In the genomic region with DNA sequence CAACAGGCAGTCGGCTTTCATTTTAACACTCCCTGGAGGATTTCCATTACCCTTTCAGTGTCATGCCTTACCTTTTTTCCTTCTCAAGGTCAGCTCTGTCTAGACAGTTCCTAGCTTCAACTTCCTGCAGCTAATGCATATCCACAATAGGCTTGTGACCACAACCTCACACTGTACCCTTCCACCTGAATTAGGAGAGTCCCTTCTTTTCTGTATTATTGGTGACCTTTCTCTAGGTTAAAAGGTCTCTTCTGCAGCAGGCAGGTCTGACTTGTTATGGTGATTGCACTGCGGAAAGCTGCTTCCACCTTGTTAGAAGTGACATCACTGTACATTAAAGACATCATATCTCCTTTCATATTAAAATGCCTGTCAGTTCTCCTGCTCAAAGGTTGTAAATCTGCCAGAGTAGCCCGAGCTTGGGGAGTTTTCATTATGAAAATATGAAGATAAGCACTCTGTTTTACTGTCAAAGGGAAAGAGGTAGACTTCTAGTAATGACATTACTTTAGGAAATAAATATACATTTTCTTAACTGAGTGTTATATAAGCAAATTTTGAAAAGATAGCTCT, we compare ENCODE assay signal across 24 cellular contexts.
"Had no signal": no experiment of that assay in that cellular context is flagged by ENCODE, and none has a peak within 500 bp of the region (broad histone marks: within the 10 kb centered on the region; RNA-seq: fewer than 3 reads in every experiment).

No MANE protein-coding gene starts in this region.

- H3K27ac ChIP-seq: dorsolateral prefrontal cortex, hepatocyte, lower lobe of right lung, ovary, right lobe of liver, stomach, vagina had no signal

- H3K36me3 ChIP-seq: lower lobe of right lung, ovary, right lobe of liver, stomach, vagina had no signal

- H3K9me3 Mint-ChIP-seq: activated naive CD4-positive, alpha-beta T cell treated with anti-CD3 and anti-CD28 coated beads for 36 hours had no signal

- H3K4me3 ChIP-seq: dorsolateral prefrontal cortex, hepatocyte, lower lobe of right lung, ovary, right lobe of liver, stomach, vagina had no signal

- H3K4me3 Mint-ChIP-seq: activated naive CD4-positive, alpha-beta T cell treated with anti-CD3 and anti-CD28 coated beads for 36 hours; activated T-cell treated with anti-CD3 and anti-CD28 coated beads, Interleukin-2, amount 50 U/mL, for 4 hours; brain; naive thymus-derived CD8-positive, alpha-beta T cell had no signal

- H2AFZ ChIP-seq: hepatocyte had no signal

- H3K27me3 ChIP-seq: hepatocyte, ovary, right lobe of liver, stomach, vagina had no signal

- FAIRE-seq: colon, small intestine had no signal

- ATAC-seq: activated CD4-positive, CD25-positive, alpha-beta regulatory T cell treated with anti-CD3 and anti-CD28 coated beads, Interleukin-2, amount 50 U/mL, for 24 hours; activated T-cell treated with anti-CD3 and anti-CD28 coated beads, Interleukin-2, amount 50 U/mL, for 4 hours; left colon; lower lobe of right lung; naive thymus-derived CD8-positive, alpha-beta T cell; right lobe of liver had no signal

- H3K9me3 ChIP-seq: lower lobe of right lung, ovary, right lobe of liver, vagina had no signal

- DNase-seq: activated CD4-positive, alpha-beta T cell treated with anti-CD3 and anti-CD28 coated beads, Interleukin-2, amount 50 U/mL, for 1 hour; activated CD8-positive, alpha-beta memory T cell treated with anti-CD3 and anti-CD28 coated beads, Interleukin-2, amount 50 U/mL, for 4 hours; activated naive CD4-positive, alpha-beta T cell treated with anti-CD3 and anti-CD28 coated beads for 36 hours; activated T-cell treated with anti-CD3 and anti-CD28 coated beads, Interleukin-2, amount 50 U/mL, for 4 hours; anterior cingulate cortex; caudate nucleus; dorsolateral prefrontal cortex; foreskin fibroblast; islet precursor cell; left colon; lower lobe of right lung; naive thymus-derived CD8-positive, alpha-beta T cell; ovary; right lobe of liver; small intestine; stimulated activated CD4-positive, alpha-beta T cell treated with anti-CD3 and anti-CD28 coated beads, Interleukin-15, amount 100 ng/mL, for 24 hours; stimulated activated CD4-positive, alpha-beta T cell treated with anti-CD3 and anti-CD28 coated beads, Interleukin-2, amount 100 ng/mL, for 48 hours; stomach; trophoblast cell had no signal

- H3K79me2 ChIP-seq: hepatocyte had no signal

- H3K27ac Mint-ChIP-seq: activated naive CD4-positive, alpha-beta T cell treated with anti-CD3 and anti-CD28 coated beads for 36 hours; brain had no signal

- H3K36me3 Mint-ChIP-seq: brain had no signal

- H3K4me2 ChIP-seq: hepatocyte had no signal

- H3K4me1 Mint-ChIP-seq: naive thymus-derived CD8-positive, alpha-beta T cell had no signal

- H3K4me1 ChIP-seq: lower lobe of right lung, right lobe of liver, stomach, vagina had no signal
